Comparison of ENCODE assay signal across 1 cellular context in genomic region chr6:166989427-166990034, GRCh38.
TF ChIP-seq lines count a peak whose summit lies in the region.

No MANE protein-coding gene starts in this region.

TF ChIP-seq in GM23338, 12 proteins besides CTCF, POLR2A, EP300 and RAD21:
- TF ChIP-seq ZNF462 (CRISPR knock-in tag; IDR thresholded peaks at IDR 0.05), result no peak
- TF ChIP-seq ZNF331 (CRISPR knock-in tag; IDR thresholded peaks at IDR 0.05; ENCODE audit: low read depth), result no peak
- no peak for TF ChIP-seq EZH2 (IDR thresholded peaks at IDR 0.05; ENCODE audit: low read depth, unreplicated experiment)
- TF ChIP-seq ZNF114 (CRISPR knock-in tag; IDR thresholded peaks at IDR 0.05), result no peak
- no peak for TF ChIP-seq STAT1 (IDR thresholded peaks at IDR 0.05; ENCODE audit: unreplicated experiment)
- TF ChIP-seq NANOG (IDR thresholded peaks at IDR 0.05; ENCODE audit: borderline replicate concordance), result no peak
- TF ChIP-seq JUNB (IDR thresholded peaks at IDR 0.05; ENCODE audit: unreplicated experiment), result no peak
- no peak for TF ChIP-seq POLR2AphosphoS5 (IDR thresholded peaks at IDR 0.05; ENCODE audit: low read depth)
- no peak for TF ChIP-seq REST (IDR thresholded peaks at IDR 0.05; ENCODE audit: unreplicated experiment)
- TF ChIP-seq CREB1 (CRISPR knock-in tag; IDR thresholded peaks at IDR 0.05; ENCODE audit: low read depth), result no peak
- TF ChIP-seq EZH2phosphoT487 (IDR thresholded peaks at IDR 0.05; ENCODE audit: unreplicated experiment), result no peak
- TF ChIP-seq ETS1 (IDR thresholded peaks at IDR 0.05), result no peak
TF ChIP-seq in GM23338: peak in this region for 0.
